Comparison of ENCODE assay signal across 9 cellular contexts in genomic region chr1:46130144-46130543, GRCh38. TPM values are rescaled to one million over a fixed set of nuclear protein-coding genes. Genes with fewer than 3 reads are reported as not detected.
DNase-seq lines count a peak whose midpoint lies in the region; ATAC-seq, FAIRE-seq and TF ChIP-seq lines count a peak whose summit lies in the region.
"Had no signal": no experiment of that assay in that cellular context is flagged by ENCODE, and none has a peak within 500 bp of the region (broad histone marks: within the 10 kb centered on the region; RNA-seq: fewer than 3 reads in every experiment).

No MANE protein-coding gene starts in this region.

- peak overlapping the region; percentile 98 for H3K4me3 Mint-ChIP-seq in nephron progenitor cell

- H3K27ac ChIP-seq in C4-2B (no peak overlapping the region), dorsolateral prefrontal cortex (peak overlapping the region in 11 of 59 donors; percentile 31 to 99 (median 91))

- FAIRE-seq in HTR-8/SVneo (lab: Jason Lieb, UNC) = no peak

- H3K4me3 ChIP-seq in LNCaP clone FGC (ENCODE audit: low read depth, low read length) (peak overlapping the region; percentile 80), dorsolateral prefrontal cortex (peak overlapping the region; percentile 55 to 97 (median 79))
- H3K4me3 ChIP-seq: lung had no signal

- no peak for DNase-seq in LNCaP clone FGC (ENCODE audit: low read depth)
- no peak for DNase-seq in dorsolateral prefrontal cortex
- no peak for DNase-seq in nephron progenitor cell
- no peak for DNase-seq in activated CD4-positive, alpha-beta T cell treated with anti-CD3 and anti-CD28 coated beads, Interleukin-2, amount 50 U/mL, for 48 hours
- DNase-seq in HTR-8/SVneo (ENCODE audit: insufficient read length, low spot score) = no peak

- peak; percentile 14; the same call in 1 of the 2 replicates for TF ChIP-seq CTCF in C4-2B (conservative IDR thresholded peaks at IDR 0.05)
- TF ChIP-seq CTCF in LNCaP clone FGC (IDR thresholded peaks at IDR 0.05; ENCODE audit: control insufficient read depth, extremely low read depth, insufficient read depth) = peak; percentile 15; the same call in 1 of the 2 replicates
- TF ChIP-seq CTCF in dorsolateral prefrontal cortex (IDR thresholded peaks at IDR 0.05 in 54 of 56, conservative IDR thresholded peaks at IDR 0.05 in 2 of 56; ENCODE audit: low read depth in 1 of 56, partially characterized antibody in 56 of 56) = peak in 1 of 56 donors; percentile 14
- no peak for TF ChIP-seq CTCF in nephron progenitor cell (IDR thresholded peaks at IDR 0.05)

- H3K4me1 Mint-ChIP-seq in nephron progenitor cell = peaks cover 39% of the 10 kb centered on the region

- no peak for ATAC-seq in HG03175 (IDR thresholded peaks at IDR 0.05; ENCODE audit: unreplicated experiment)
- no peak for ATAC-seq in HG03521 (IDR thresholded peaks at IDR 0.05; ENCODE audit: unreplicated experiment)

- no peak overlapping the region for H3K27ac Mint-ChIP-seq in nephron progenitor cell

- no peaks in the 10 kb centered on the region for H3K9me3 Mint-ChIP-seq in nephron progenitor cell

- no peaks in the 10 kb centered on the region for H3K27me3 Mint-ChIP-seq in nephron progenitor cell (ENCODE audit: low read depth, poor library complexity)

- intact Hi-C loops in dorsolateral prefrontal cortex (cut with DNase I) = loop anchor here (5.0 kb wide), 3 partner anchors 47 to 172 kb away; partner anchors contain the start of genes LRRC41 (in 1 of the 2), P3R3URF (in 1 of the 2), TSPAN1 (in 1 of the 2) and UQCRH (in 1 of the 2)

- H3K27me3 ChIP-seq in dorsolateral prefrontal cortex = peaks cover 0 to 18% (median 0%) of the 10 kb centered on the region in 45 donors

- H3K36me3 Mint-ChIP-seq in nephron progenitor cell (ENCODE audit: low read depth) = peaks cover 17% of the 10 kb centered on the region

RNA-seq across cellular contexts. Expression of gene PIK3R3, which starts 2.3 kb away (rescaled TPM):
- 10 to 100 TPM; 17.6 to 51.8 (median 34.2) TPM for total RNA-seq in dorsolateral prefrontal cortex

RNA-seq across cellular contexts. Expression of gene TSPAN1, which starts 44.7 kb away (rescaled TPM):
- 1 to 10 TPM in 113 of 120 experiments, under 1 TPM in 7; 0.32 to 5.8 (median 2.6) TPM for total RNA-seq in dorsolateral prefrontal cortex

RNA-seq across cellular contexts. Expression of gene P3R3URF, which starts 46.1 kb away (rescaled TPM):
- not detected for total RNA-seq in dorsolateral prefrontal cortex
- total RNA-seq: lung had no signal
